In genomic region chr3:11911887-11912286, GRCh38 we compare ENCODE assay signal across 5 cellular contexts.
DNase-seq lines count a peak whose midpoint lies in the region; TF ChIP-seq lines count a peak whose summit lies in the region.
"Not testable (repeated sequence)": the region's sequence is repeated elsewhere in the genome, so short reads cannot be mapped to it uniquely, and the experiment has no call there.

No MANE protein-coding gene starts in this region.

- H3K9me3 ChIP-seq in endodermal cell (ENCODE audit: control insufficient read depth, low read length); stomach: not testable (repeated sequence)

- not testable (repeated sequence) for H3K27ac Mint-ChIP-seq in activated CD4-positive, alpha-beta memory T cell treated with anti-CD3 and anti-CD28 coated beads, Interleukin-2, amount 10 ng/mL, durations not matched to agents 7 days and 5 days; endodermal cell

- POLR2A ChIA-PET in activated CD4-positive, alpha-beta memory T cell treated with anti-CD3 and anti-CD28 coated beads, Interleukin-2, amount 10 ng/mL, durations not matched to agents 7 days and 5 days (lab: Charles Lee): not testable (repeated sequence)

- TF ChIP-seq EP300 in stomach (IDR thresholded peaks at IDR 0.05): not testable (repeated sequence)

- H3K4me1 Mint-ChIP-seq in activated CD4-positive, alpha-beta memory T cell treated with anti-CD3 and anti-CD28 coated beads, Interleukin-2, amount 10 ng/mL, durations not matched to agents 7 days and 5 days: peaks cover 21% of the 10 kb centered on the region
- H3K4me1 Mint-ChIP-seq in endodermal cell: not testable (repeated sequence)

- not testable (repeated sequence) for H3K4me3 Mint-ChIP-seq in activated CD4-positive, alpha-beta memory T cell treated with anti-CD3 and anti-CD28 coated beads, Interleukin-2, amount 10 ng/mL, durations not matched to agents 7 days and 5 days; endodermal cell

- not testable (repeated sequence) for H3K4me3 ChIP-seq in endodermal cell (ENCODE audit: low read length); stomach

- CTCF ChIA-PET in activated CD4-positive, alpha-beta memory T cell treated with anti-CD3 and anti-CD28 coated beads, Interleukin-2, amount 10 ng/mL, durations not matched to agents 7 days and 5 days (lab: Charles Lee): not testable (repeated sequence)

- peak; percentile 3 for DNase-seq in activated CD4-positive, alpha-beta memory T cell treated with anti-CD3 and anti-CD28 coated beads, Interleukin-2, amount 10 ng/mL, durations not matched to agents 7 days and 5 days
- peak; percentile 8 for DNase-seq in activated effector memory CD4-positive, alpha-beta T cell treated with anti-CD3 and anti-CD28 coated beads, Interleukin-2, amount 50 U/mL, for 16 hours
- DNase-seq in endodermal cell: peak; percentile 13
- peak; percentile 44 for DNase-seq in islet precursor cell
- DNase-seq in stomach: peak; percentile 24

- H3K36me3 ChIP-seq in endodermal cell (ENCODE audit: control insufficient read depth, insufficient read depth, low read length); stomach: not testable (repeated sequence)

- WGBS in endodermal cell (ENCODE audit: insufficient coverage in 1 of 2, insufficient read length in 1 of 2), 2 experiments: 40 to 81% methylated on average over 1 to 10 of the region's 10 CpGs
- WGBS in stomach, 5 donors: 76 to 92% (median 90%) methylated on average over 4 to 10 of the region's 10 CpGs

- not testable (repeated sequence) for TF ChIP-seq CTCF in endodermal cell (conservative IDR thresholded peaks at IDR 0.05); stomach (IDR thresholded peaks at IDR 0.05)

- intact Hi-C loops in stomach (cut with DNase I; ENCODE audit: low total_unique reads): not testable (repeated sequence)

- not testable (repeated sequence) for H3K27me3 ChIP-seq in endodermal cell (ENCODE audit: control insufficient read depth, insufficient read depth, low read length, poor library complexity, severe bottlenecking); stomach

- H3K27ac ChIP-seq in endodermal cell (ENCODE audit: low read depth, low read length); stomach: not testable (repeated sequence)

- not testable (repeated sequence) for H3K4me1 ChIP-seq in endodermal cell (ENCODE audit: control insufficient read depth, insufficient read depth, low read length); stomach

- H3K9ac ChIP-seq in endodermal cell (ENCODE audit: extremely low read depth, low read length, poor library complexity, severe bottlenecking): not testable (repeated sequence)

- not testable (repeated sequence) for H3K27me3 Mint-ChIP-seq in activated CD4-positive, alpha-beta memory T cell treated with anti-CD3 and anti-CD28 coated beads, Interleukin-2, amount 10 ng/mL, durations not matched to agents 7 days and 5 days; endodermal cell (ENCODE audit: insufficient read depth)

- not testable (repeated sequence) for H3K36me3 Mint-ChIP-seq in activated CD4-positive, alpha-beta memory T cell treated with anti-CD3 and anti-CD28 coated beads, Interleukin-2, amount 10 ng/mL, durations not matched to agents 7 days and 5 days (ENCODE audit: low read depth); endodermal cell (ENCODE audit: low read depth)

- H3K9me3 Mint-ChIP-seq in activated CD4-positive, alpha-beta memory T cell treated with anti-CD3 and anti-CD28 coated beads, Interleukin-2, amount 10 ng/mL, durations not matched to agents 7 days and 5 days; endodermal cell: not testable (repeated sequence)

- not testable (repeated sequence) for TF ChIP-seq POLR2A in stomach (IDR thresholded peaks at IDR 0.05)
